ENCODE assay signal across 1 cellular context in the genomic region with DNA sequence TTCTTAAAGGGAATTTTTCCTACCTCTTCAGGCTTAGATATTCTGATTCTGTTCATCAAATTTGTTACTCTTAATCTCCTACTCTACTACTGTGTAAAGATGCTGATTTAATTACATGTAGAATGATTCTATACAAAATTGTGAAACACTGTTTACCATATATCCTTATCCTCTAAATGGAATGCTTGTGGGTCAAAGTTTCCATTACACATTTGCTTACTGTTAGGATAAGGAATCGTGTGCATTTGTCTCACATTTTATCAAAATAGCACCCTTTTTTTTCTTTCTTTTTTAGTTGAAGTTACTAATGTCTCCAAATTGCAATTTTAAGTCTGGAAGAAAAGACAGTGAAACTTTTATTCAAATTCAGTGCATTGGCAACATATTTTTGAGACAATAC.
TF ChIP-seq lines count a peak whose summit lies in the region.

No MANE protein-coding gene starts in this region.

TF ChIP-seq in endothelial cell of umbilical vein, 7 proteins besides CTCF, POLR2A, EP300 and RAD21 (continued from another document):
- no peak for TF ChIP-seq GATA2 (IDR thresholded peaks at IDR 0.05; ENCODE audit: insufficient read depth, insufficient read length, low read depth, low read length)
